In genomic region chr1:5906116-5906515, GRCh38 we compare ENCODE assay signal across 18 cellular contexts.
A peak's percentile ranks its signal among the peaks of the same experiment; 100 is the strongest.
DNase-seq lines count a peak whose midpoint lies in the region; ATAC-seq and TF ChIP-seq lines count a peak whose summit lies in the region.
"Had no signal": no experiment of that assay in that cellular context is flagged by ENCODE, and none has a peak within 500 bp of the region (broad histone marks: within the 10 kb centered on the region; RNA-seq: fewer than 3 reads in every experiment).

No MANE protein-coding gene starts in this region.

- no peak overlapping the region for H3K4me2 ChIP-seq in H9 (ENCODE audit: insufficient read depth, insufficient read length, low read length)

- no peak overlapping the region for H2AFZ ChIP-seq in H9 (ENCODE audit: low read length)

- no peak overlapping the region for H3K4ac ChIP-seq in H9 (ENCODE audit: low read depth, low read length)

- H3K79me2 ChIP-seq in H9 (ENCODE audit: insufficient read depth, low read length): no peaks in the 10 kb centered on the region

- no peak overlapping the region for H3T11ph ChIP-seq in H9 (ENCODE audit: low read length)

- H3K4me1 ChIP-seq in H9 (ENCODE audit: insufficient read depth, low read length): peaks cover 5% of the 10 kb centered on the region; the same call in 1 of the 2 replicates

- no peaks in the 10 kb centered on the region for H3K9me3 Mint-ChIP-seq in H9
- no peaks in the 10 kb centered on the region for H3K9me3 Mint-ChIP-seq in type B pancreatic cell
- no peaks in the 10 kb centered on the region for H3K9me3 Mint-ChIP-seq in activated T-helper 17 cell treated with anti-CD3 and anti-CD28 coated beads, Interleukin-2, amount 50 U/mL, for 72 hours
- H3K9me3 Mint-ChIP-seq: CD8-positive, alpha-beta T cell; HFFc6 had no signal

- H3K4me3 Mint-ChIP-seq in H9 (no peak overlapping the region), type B pancreatic cell (no peak overlapping the region)
- no peak overlapping the region for H3K4me3 Mint-ChIP-seq in activated T-helper 17 cell treated with anti-CD3 and anti-CD28 coated beads, Interleukin-2, amount 50 U/mL, for 72 hours
- H3K4me3 Mint-ChIP-seq: CD14-positive monocyte; CD8-positive, alpha-beta T cell; HFFc6 had no signal

- no peak overlapping the region for H3K9ac ChIP-seq in H9 (ENCODE audit: extremely low read depth, insufficient read length, low read length)

- in situ Hi-C loops in brain microvascular endothelial cell (cut with HindIII; ENCODE audit: low pct_ligation_motif_present, low sequenced_read_pairs): no loop called here

- H3K18ac ChIP-seq in H9 (ENCODE audit: insufficient read length, low read depth, low read length): no peak overlapping the region

- H3K27ac Mint-ChIP-seq in H9 (peak overlapping the region in 1 of 3 experiments; percentile 27; a peak in 1 of 7 replicates), type B pancreatic cell (no peak overlapping the region)
- no peak overlapping the region for H3K27ac Mint-ChIP-seq in activated T-helper 17 cell treated with anti-CD3 and anti-CD28 coated beads, Interleukin-2, amount 50 U/mL, for 72 hours
- H3K27ac Mint-ChIP-seq: CD14-positive monocyte; CD8-positive, alpha-beta T cell; HFFc6 had no signal

- WGBS in H9 (ENCODE audit: extremely low coverage, insufficient read length, low lambda C conversion rate): no CpG with 5 or more reads among the region's 6 CpGs

- H2BK20ac ChIP-seq in H9 (ENCODE audit: low read depth, low read length, poor library complexity, severe bottlenecking): no peak overlapping the region

- no peak overlapping the region for H3K23ac ChIP-seq in H9 (ENCODE audit: insufficient read length, low read depth, low read length)

- no peaks in the 10 kb centered on the region for H3K9me3 ChIP-seq in H9 (ENCODE audit: control insufficient read depth, low read depth, low read length)

- no peaks in the 10 kb centered on the region for H3K27me3 ChIP-seq in H9 (ENCODE audit: insufficient read depth, low read length)
- H3K27me3 ChIP-seq in brain microvascular endothelial cell (replicated peaks): no peaks in the 10 kb centered on the region

- no peak overlapping the region for H3K14ac ChIP-seq in H9 (ENCODE audit: insufficient read depth, low read length)

- no peaks in the 10 kb centered on the region; the same call in 1 of the 2 replicates for H3K27me3 Mint-ChIP-seq in H9 (ENCODE audit: low read depth)
- H3K27me3 Mint-ChIP-seq in type B pancreatic cell: no peaks in the 10 kb centered on the region
- H3K27me3 Mint-ChIP-seq in activated T-helper 17 cell treated with anti-CD3 and anti-CD28 coated beads, Interleukin-2, amount 50 U/mL, for 72 hours: no peaks in the 10 kb centered on the region

- no peak overlapping the region for H2BK15ac ChIP-seq in H9 (ENCODE audit: low read depth, low read length)

- no peaks in the 10 kb centered on the region for H3K79me1 ChIP-seq in H9 (ENCODE audit: insufficient read depth, low read depth, low read length, poor library complexity, severe bottlenecking)

- H2BK120ac ChIP-seq in H9 (ENCODE audit: low read depth, low read length, poor library complexity, severe bottlenecking): no peak overlapping the region

- H2BK12ac ChIP-seq in H9 (ENCODE audit: insufficient read length, low read depth, low read length): no peak overlapping the region

- H3K23me2 ChIP-seq in H9 (ENCODE audit: insufficient read length, low read depth, low read length, poor library complexity, severe bottlenecking): no peaks in the 10 kb centered on the region

- peaks cover 5 to 9% (median 8%) of the 10 kb centered on the region in 3 experiments; a peak in 6 of 7 replicates for H3K36me3 Mint-ChIP-seq in H9 (ENCODE audit: insufficient read depth in 1 of 3, low read depth in 3 of 3)
- H3K36me3 Mint-ChIP-seq in type B pancreatic cell: no peaks in the 10 kb centered on the region
- H3K36me3 Mint-ChIP-seq in activated T-helper 17 cell treated with anti-CD3 and anti-CD28 coated beads, Interleukin-2, amount 50 U/mL, for 72 hours (ENCODE audit: low read depth): peaks cover 18% of the 10 kb centered on the region

- no peak overlapping the region for H2AK5ac ChIP-seq in H9 (ENCODE audit: insufficient read length, low read length)

- peaks cover 13 to 15% of the 10 kb centered on the region in 2 experiments for H3K4me1 Mint-ChIP-seq in H9
- H3K4me1 Mint-ChIP-seq in type B pancreatic cell (ENCODE audit: unreplicated experiment): peaks cover 2% of the 10 kb centered on the region
- H3K4me1 Mint-ChIP-seq in activated T-helper 17 cell treated with anti-CD3 and anti-CD28 coated beads, Interleukin-2, amount 50 U/mL, for 72 hours: no peaks in the 10 kb centered on the region
- H3K4me1 Mint-ChIP-seq: CD14-positive monocyte had no signal

- H3K56ac ChIP-seq in H9 (ENCODE audit: insufficient read length, low read depth, low read length): no peak overlapping the region

- no peaks in the 10 kb centered on the region for H4K20me1 ChIP-seq in H9 (ENCODE audit: control insufficient read depth, insufficient read depth, insufficient read length)

- no peak overlapping the region for H2BK5ac ChIP-seq in H9 (ENCODE audit: insufficient read length, low read length)

- TF ChIP-seq CTCF in H9 (conservative IDR thresholded peaks at IDR 0.05) (no peak), type B pancreatic cell (conservative IDR thresholded peaks at IDR 0.05) (no peak), brain microvascular endothelial cell (IDR thresholded peaks at IDR 0.05; ENCODE audit: low read depth, low read length, missing control alignments) (no peak)

- DNase-seq in activated CD8-positive, alpha-beta memory T cell treated with anti-CD3 and anti-CD28 coated beads, Interleukin-2, amount 50 U/mL, for 48 hours: peak; percentile 13
- no peak for DNase-seq in activated CD8-positive, alpha-beta memory T cell treated with anti-CD3 and anti-CD28 coated beads, Interleukin-2, amount 50 U/mL, for 4 hours
- DNase-seq in H9 (peak; percentile 10), left lobe of liver (ENCODE audit: low spot score) (peak; percentile 10), type B pancreatic cell (ENCODE audit: extremely low spot score, unreplicated experiment) (peak; percentile 18), brain microvascular endothelial cell (no peak)
- DNase-seq in central memory CD4-positive, alpha-beta T cell: no peak
- DNase-seq: CD8-positive, alpha-beta T cell; COR-L47; DND-41; GDM1; GOT3; HCEC 1CT; HFFc6 had no signal

- H4K8ac ChIP-seq in H9 (replicated peaks; ENCODE audit: insufficient read length, low read depth, low read length): no peak overlapping the region

- H3K27ac ChIP-seq in H9 (ENCODE audit: insufficient read length, low read depth, low read length): no peak overlapping the region
- H3K27ac ChIP-seq in brain microvascular endothelial cell: no peak overlapping the region
- H3K27ac ChIP-seq: 22Rv1 had no signal

- no peak overlapping the region for H4K5ac ChIP-seq in H9 (ENCODE audit: insufficient read length, low read depth, low read length)

- H3K4me3 ChIP-seq in brain microvascular endothelial cell (ENCODE audit: low read depth, low read length): no peak overlapping the region

- H4K91ac ChIP-seq in H9 (ENCODE audit: insufficient read length, low read depth, low read length): no peak overlapping the region

- no peaks in the 10 kb centered on the region for H3K36me3 ChIP-seq in brain microvascular endothelial cell (replicated peaks)

- ATAC-seq in left lobe of liver: no peak
- ATAC-seq in activated T-helper 17 cell treated with anti-CD3 and anti-CD28 coated beads, Interleukin-2, amount 50 U/mL, for 72 hours (replicated peaks): no peak
- ATAC-seq: CD8-positive, alpha-beta T cell; HepG2 had no signal

Comparison
In these comparisons a context has a peak if more than half of its experiments do, and no peak if none do; other contexts are left out.
1. DNase-seq: peak in activated CD8-positive, alpha-beta memory T cell treated with anti-CD3 and anti-CD28 coated beads, Interleukin-2, amount 50 U/mL, for 48 hours (single experiment), H9 (single experiment), left lobe of liver (single experiment) and type B pancreatic cell (single experiment); none in activated CD8-positive, alpha-beta memory T cell treated with anti-CD3 and anti-CD28 coated beads, Interleukin-2, amount 50 U/mL, for 4 hours (single experiment), central memory CD4-positive, alpha-beta T cell (single experiment) and brain microvascular endothelial cell (single experiment).